ENCODE assay signal across 20 cellular contexts in the genomic region with DNA sequence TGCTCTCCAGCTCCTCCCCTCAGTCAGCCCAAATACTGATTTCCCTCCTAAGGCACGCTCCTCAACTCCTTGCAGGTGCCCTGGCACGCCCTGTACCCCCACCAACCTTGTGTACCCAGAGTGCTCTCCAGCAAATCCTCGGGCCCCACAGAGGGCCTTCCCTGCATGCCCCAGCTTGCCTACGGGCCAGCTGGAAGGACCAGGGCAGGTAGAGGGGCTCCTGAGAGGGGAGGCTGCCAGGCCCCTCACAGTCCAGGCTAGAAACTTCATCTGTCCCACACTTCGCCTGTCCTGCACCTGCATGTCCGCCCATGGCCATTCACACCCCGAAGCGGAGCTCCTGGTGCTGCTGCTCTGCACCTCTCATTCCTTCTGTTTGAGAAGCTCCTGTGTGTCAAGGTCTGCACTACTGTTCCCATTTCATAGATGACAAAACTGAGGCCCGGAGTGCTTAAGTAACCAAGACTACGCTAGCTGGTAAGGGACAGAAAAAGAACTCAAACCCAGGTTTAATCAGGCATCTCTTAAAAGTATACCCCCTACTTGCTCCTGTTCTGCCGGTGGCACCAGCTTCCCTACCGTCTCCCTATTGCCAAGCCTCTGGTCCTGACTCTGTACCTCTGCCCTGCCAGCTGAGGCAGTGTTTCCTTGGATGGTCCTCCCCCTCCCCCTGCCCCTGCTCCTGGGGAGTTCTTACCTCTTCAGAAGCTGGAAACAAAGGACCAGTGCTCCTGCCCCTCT. TPM values are rescaled to one million over a fixed set of nuclear protein-coding genes. Genes with fewer than 3 reads are reported as not detected.
DNase-seq lines count a peak whose midpoint lies in the region; ATAC-seq, FAIRE-seq and TF ChIP-seq lines count a peak whose summit lies in the region.
"Had no signal": no experiment of that assay in that cellular context is flagged by ENCODE, and none has a peak within 500 bp of the region (broad histone marks: within the 10 kb centered on the region; RNA-seq: fewer than 3 reads in every experiment).

No MANE protein-coding gene starts in this region.

- peaks cover 0 to 31% (median 21%) of the 10 kb centered on the region in 3 experiments; a peak in 5 of 7 replicates for H3K36me3 Mint-ChIP-seq in H9 (ENCODE audit: insufficient read depth in 1 of 3, low read depth in 3 of 3)

- H2BK120ac ChIP-seq in H9 (ENCODE audit: low read depth, low read length, poor library complexity, severe bottlenecking) = no peak overlapping the region

- no peaks in the 10 kb centered on the region for H3K9me3 Mint-ChIP-seq in H9
- no peaks in the 10 kb centered on the region for H3K9me3 Mint-ChIP-seq in stimulated activated naive CD8-positive, alpha-beta T cell treated with anti-CD3 and anti-CD28 coated beads, Interleukin-15, amount 100 ng/mL, for 72 hours
- H3K9me3 Mint-ChIP-seq: CD4-positive, alpha-beta T cell had no signal

- H3K79me1 ChIP-seq in H9 (ENCODE audit: insufficient read depth, low read depth, low read length, poor library complexity, severe bottlenecking) = no peaks in the 10 kb centered on the region

- TF ChIP-seq CTCF in heart right ventricle (IDR thresholded peaks at IDR 0.05) (no peak), H9 (conservative IDR thresholded peaks at IDR 0.05) (no peak), kidney (IDR thresholded peaks at IDR 0.05; ENCODE audit: borderline replicate concordance, extremely low read depth, insufficient read depth) (no peak), body of pancreas (IDR thresholded peaks at IDR 0.05) (no peak)

- no peaks in the 10 kb centered on the region for H3K9me3 ChIP-seq in heart right ventricle
- no peaks in the 10 kb centered on the region for H3K9me3 ChIP-seq in H9 (ENCODE audit: control insufficient read depth, low read depth, low read length)
- H3K9me3 ChIP-seq in kidney (ENCODE audit: control insufficient read depth in 1 of 2, low read length in 2 of 2) = no peaks in the 10 kb centered on the region
- no peaks in the 10 kb centered on the region for H3K9me3 ChIP-seq in body of pancreas

- no peak overlapping the region for H3K4me2 ChIP-seq in H9 (ENCODE audit: insufficient read depth, insufficient read length, low read length)
- H3K4me2 ChIP-seq: PC-9 had no signal

- peaks cover 21 to 34% of the 10 kb centered on the region in 2 experiments for H3K4me1 Mint-ChIP-seq in H9
- no peaks in the 10 kb centered on the region for H3K4me1 Mint-ChIP-seq in stimulated activated naive CD8-positive, alpha-beta T cell treated with anti-CD3 and anti-CD28 coated beads, Interleukin-15, amount 100 ng/mL, for 72 hours

- no peak overlapping the region for H3K9ac ChIP-seq in H9 (ENCODE audit: extremely low read depth, insufficient read length, low read length)
- no peak overlapping the region for H3K9ac ChIP-seq in kidney (ENCODE audit: low read length in 2 of 2)

- no peak overlapping the region; the same call in 1 of the 2 replicates for H3K14ac ChIP-seq in H9 (ENCODE audit: insufficient read depth, low read length)

- H4K20me1 ChIP-seq in H9 (ENCODE audit: control insufficient read depth, insufficient read depth, insufficient read length) = no peaks in the 10 kb centered on the region

- peaks cover 2% of the 10 kb centered on the region; the same call in 1 of the 2 replicates for H3K27me3 Mint-ChIP-seq in H9 (ENCODE audit: low read depth)
- no peaks in the 10 kb centered on the region for H3K27me3 Mint-ChIP-seq in stimulated activated naive CD8-positive, alpha-beta T cell treated with anti-CD3 and anti-CD28 coated beads, Interleukin-15, amount 100 ng/mL, for 72 hours
- H3K27me3 Mint-ChIP-seq: CD4-positive, alpha-beta T cell had no signal

- no peak overlapping the region for H2BK12ac ChIP-seq in H9 (ENCODE audit: insufficient read length, low read depth, low read length)

- peak overlapping the region in 2 of 3 experiments; percentile 45 to 58; a peak in 2 of 7 replicates for H3K27ac Mint-ChIP-seq in H9
- H3K27ac Mint-ChIP-seq in stimulated activated naive CD8-positive, alpha-beta T cell treated with anti-CD3 and anti-CD28 coated beads, Interleukin-15, amount 100 ng/mL, for 72 hours = peak overlapping the region; percentile 47 to 78
- H3K27ac Mint-ChIP-seq: CD4-positive, alpha-beta T cell had no signal

- H3K4me3 Mint-ChIP-seq in H9 = no peak overlapping the region
- no peak overlapping the region for H3K4me3 Mint-ChIP-seq in stimulated activated naive CD8-positive, alpha-beta T cell treated with anti-CD3 and anti-CD28 coated beads, Interleukin-15, amount 100 ng/mL, for 72 hours
- H3K4me3 Mint-ChIP-seq: CD4-positive, alpha-beta T cell had no signal

- no peak overlapping the region for H3K56ac ChIP-seq in H9 (ENCODE audit: insufficient read length, low read depth, low read length)

- no peak overlapping the region for H3K18ac ChIP-seq in H9 (ENCODE audit: insufficient read length, low read depth, low read length)

- H3T11ph ChIP-seq in H9 (ENCODE audit: low read length) = no peak overlapping the region

- H4K5ac ChIP-seq in H9 (ENCODE audit: insufficient read length, low read depth, low read length) = no peak overlapping the region

- H3K36me3 ChIP-seq in heart right ventricle (peaks cover 0 to 85% (median 19%) of the 10 kb centered on the region in 9 donors), kidney (ENCODE audit: control insufficient read depth in 1 of 2, insufficient read depth in 2 of 2, low read length in 2 of 2) (peaks cover 9 to 39% of the 10 kb centered on the region in 2 donors), body of pancreas (replicated peaks in 1 of 2; ENCODE audit: insufficient read depth in 1 of 2, low read depth in 2 of 2) (peaks cover 0 to 12% of the 10 kb centered on the region in 2 donors)

- no peak overlapping the region for H3K27ac ChIP-seq in heart right ventricle
- no peak overlapping the region for H3K27ac ChIP-seq in H9 (ENCODE audit: insufficient read length, low read depth, low read length)
- no peak overlapping the region for H3K27ac ChIP-seq in kidney (ENCODE audit: low read depth in 2 of 2, low read length in 2 of 2)
- H3K27ac ChIP-seq in body of pancreas = no peak overlapping the region
- H3K27ac ChIP-seq: HL-60, PC-9 had no signal

- H2BK5ac ChIP-seq in H9 (ENCODE audit: insufficient read length, low read length) = no peak overlapping the region

- no peak overlapping the region for H4K8ac ChIP-seq in H9 (replicated peaks; ENCODE audit: insufficient read length, low read depth, low read length)

- H3K4me1 ChIP-seq in heart right ventricle = peaks cover 0 to 17% (median 0%) of the 10 kb centered on the region in 9 donors
- H3K4me1 ChIP-seq in H9 (ENCODE audit: insufficient read depth, low read length) = no peaks in the 10 kb centered on the region
- no peaks in the 10 kb centered on the region for H3K4me1 ChIP-seq in kidney (ENCODE audit: control insufficient read depth in 1 of 2, insufficient read depth in 1 of 2, low read depth in 1 of 2, low read length in 2 of 2)
- no peaks in the 10 kb centered on the region for H3K4me1 ChIP-seq in body of pancreas

- no peak overlapping the region for H3K4ac ChIP-seq in H9 (ENCODE audit: low read depth, low read length)

- no peak for TF ChIP-seq POLR2A in body of pancreas (IDR thresholded peaks at IDR 0.05)

- H3K23ac ChIP-seq in H9 (ENCODE audit: insufficient read length, low read depth, low read length) = no peak overlapping the region

- no peak for ATAC-seq in Right ventricle myocardium inferior
- ATAC-seq in heart right ventricle = no peak
- no peak for ATAC-seq in stimulated activated naive CD8-positive, alpha-beta T cell treated with anti-CD3 and anti-CD28 coated beads, Interleukin-15, amount 100 ng/mL, for 72 hours
- no peak for ATAC-seq in body of pancreas

- H3K27me3 ChIP-seq in heart right ventricle (no peaks in the 10 kb centered on the region), H9 (ENCODE audit: insufficient read depth, low read length) (no peaks in the 10 kb centered on the region), body of pancreas (no peaks in the 10 kb centered on the region)

- H3K79me2 ChIP-seq in H9 (ENCODE audit: insufficient read depth, low read length) = no peaks in the 10 kb centered on the region

- no peak overlapping the region for H2AK5ac ChIP-seq in H9 (ENCODE audit: insufficient read length, low read length)

- H3K4me3 ChIP-seq in heart right ventricle (no peak overlapping the region), kidney (ENCODE audit: low read length in 2 of 2) (no peak overlapping the region), body of pancreas (no peak overlapping the region)
- H3K4me3 ChIP-seq: PC-9 had no signal

- no peak overlapping the region for H2BK20ac ChIP-seq in H9 (ENCODE audit: low read depth, low read length, poor library complexity, severe bottlenecking)

- H3K23me2 ChIP-seq in H9 (ENCODE audit: insufficient read length, low read depth, low read length, poor library complexity, severe bottlenecking) = no peaks in the 10 kb centered on the region

- H2AFZ ChIP-seq in H9 (ENCODE audit: low read length) = no peak overlapping the region
- H2AFZ ChIP-seq: PC-9 had no signal

- FAIRE-seq in kidney (lab: Jason Lieb, UNC) = no peak
- FAIRE-seq: GM12892 had no signal

- intact Hi-C loops in Right ventricle myocardium inferior (cut with DNase I) = no loop called here
- intact Hi-C loops in heart right ventricle (cut with DNase I) = no loop called here
- intact Hi-C loops in kidney (cut with DNase I) = no loop called here
- intact Hi-C loops in body of pancreas (cut with DNase I) = no loop called here

- no peak overlapping the region for H2BK15ac ChIP-seq in H9 (ENCODE audit: low read depth, low read length)

- DNase-seq in Right ventricle myocardium inferior (ENCODE audit: missing footprints) (peak; percentile 30), heart right ventricle (no peak), H9 (peak; percentile 22), kidney (peak; percentile 37), NOMO-1 (lab: John Stamatoyannopoulos, UW; ENCODE audit: unreplicated experiment in 2 of 2) (no peak), body of pancreas (no peak)
- no peak for DNase-seq in stimulated activated naive CD8-positive, alpha-beta T cell treated with anti-CD3 and anti-CD28 coated beads, Interleukin-15, amount 100 ng/mL, for 72 hours
- DNase-seq: ACHN; CD4-positive, alpha-beta T cell; DND-41; GDM1; KBM-7; NCI-H1092 treated with DMSO at 0.1 percent for 48 hours; NCI-H1694; NCI-H2107; NCI-H446; PC-9 had no signal

- H4K91ac ChIP-seq in H9 (ENCODE audit: insufficient read length, low read depth, low read length) = no peak overlapping the region

- 95 to 96% methylated on average over 12 of the region's 12 CpGs for WGBS in heart right ventricle, 2 donors
- no CpG with 5 or more reads among the region's 12 CpGs for WGBS in H9 (ENCODE audit: extremely low coverage, insufficient read length, low lambda C conversion rate)
- 90 to 96% methylated on average over 12 of the region's 12 CpGs for WGBS in body of pancreas, 2 donors

RNA-seq across cellular contexts. Expression of gene ZXDC, which starts 35.6 kb away (rescaled TPM):
- total RNA-seq in Right ventricle myocardium inferior = 15.9 TPM
- 10 to 100 TPM; 15.2 to 25.4 (median 19.7) TPM for total RNA-seq in heart right ventricle
- polyA plus RNA-seq in heart right ventricle = 10 to 100 TPM in 1 of 2 donors, 1 to 10 TPM in 1; 6.6 to 14.3 TPM
- total RNA-seq in H9 (2021) = 26.9 and 28.3 TPM in 2 replicates
- total RNA-seq in kidney = 44.8 TPM
- 11.4 TPM for polyA plus RNA-seq in kidney (ENCODE audit: insufficient read depth, low read depth, low replicate concordance)
- total RNA-seq in body of pancreas = 10 to 100 TPM; 33.9 to 39.4 TPM

RNA-seq across cellular contexts. Expression of gene CFAP100, which starts 45.4 kb away (rescaled TPM):
- total RNA-seq in Right ventricle myocardium inferior (not detected), heart right ventricle (not detected), H9 (2021) (0.26 and 0.44 TPM in 2 replicates), kidney (not detected), body of pancreas (not detected)
- polyA plus RNA-seq in heart right ventricle (not detected), kidney (ENCODE audit: insufficient read depth, low read depth, low replicate concordance) (0.60 TPM)
- total RNA-seq: CD4-positive, alpha-beta T cell; M059J; PC-9 had no signal

Comparison
In these comparisons a context has a peak if more than half of its experiments do, and no peak if none do; other contexts are left out.
1. DNase-seq: peak in Right ventricle myocardium inferior (single experiment), H9 (single experiment) and kidney (single experiment); none in heart right ventricle (0 of 2), stimulated activated naive CD8-positive, alpha-beta T cell treated with anti-CD3 and anti-CD28 coated beads, Interleukin-15, amount 100 ng/mL, for 72 hours (0 of 2), NOMO-1 (0 of 2) and body of pancreas (0 of 4).